ENCODE assay signal across 11 cellular contexts in genomic region chr1:47229884-47230691, GRCh38. TPM values are rescaled to one million over a fixed set of nuclear protein-coding genes. Genes with fewer than 3 reads are reported as not detected.
DNase-seq lines count a peak whose midpoint lies in the region; ATAC-seq and TF ChIP-seq lines count a peak whose summit lies in the region.
"Had no signal": no experiment of that assay in that cellular context is flagged by ENCODE, and none has a peak within 500 bp of the region (broad histone marks: within the 10 kb centered on the region; RNA-seq: fewer than 3 reads in every experiment).

No MANE protein-coding gene starts in this region.

- no peaks in the 10 kb centered on the region for H3K9me3 Mint-ChIP-seq in endothelial cell (ENCODE audit: unreplicated experiment)
- H3K9me3 Mint-ChIP-seq in natural killer cell treated with Interleukin-12 subunit alpha and Interleukin-12 subunit beta and Interleukin-15 and Interleukin-18, amount 100 ng/mL, for 72 hours = no peaks in the 10 kb centered on the region

- H3K9me3 ChIP-seq in left ventricle myocardium inferior (replicated peaks) (no peaks in the 10 kb centered on the region), uterus (no peaks in the 10 kb centered on the region), aorta (ENCODE audit: control insufficient read depth, low read length) (no peaks in the 10 kb centered on the region), body of pancreas (no peaks in the 10 kb centered on the region)
- H3K9me3 ChIP-seq: adrenal gland had no signal

- H3K36me3 Mint-ChIP-seq in endothelial cell (ENCODE audit: low read depth, unreplicated experiment) = peaks cover 49% of the 10 kb centered on the region
- no peaks in the 10 kb centered on the region for H3K36me3 Mint-ChIP-seq in natural killer cell treated with Interleukin-12 subunit alpha and Interleukin-12 subunit beta and Interleukin-15 and Interleukin-18, amount 100 ng/mL, for 72 hours

- ATAC-seq in Right ventricle myocardium inferior (no peak), aorta (ENCODE audit: low FRiP score) (no peak), body of pancreas (no peak)
- no peak for ATAC-seq in natural killer cell treated with Interleukin-12 subunit alpha and Interleukin-12 subunit beta and Interleukin-15 and Interleukin-18, amount 100 ng/mL, for 72 hours

- H3K4me1 Mint-ChIP-seq in endothelial cell (ENCODE audit: unreplicated experiment) = peaks cover 68% of the 10 kb centered on the region
- H3K4me1 Mint-ChIP-seq in natural killer cell treated with Interleukin-12 subunit alpha and Interleukin-12 subunit beta and Interleukin-15 and Interleukin-18, amount 100 ng/mL, for 72 hours (ENCODE audit: low read depth in 2 of 2) = peaks cover 27 to 33% of the 10 kb centered on the region in 2 donors

- 19 to 26% methylated on average over 23 of the region's 23 CpGs for WGBS in aorta, 2 donors
- 15 to 18% methylated on average over 23 of the region's 23 CpGs for WGBS in body of pancreas, 2 donors

- H3K36me3 ChIP-seq in left ventricle myocardium inferior (no peaks in the 10 kb centered on the region), uterus (no peaks in the 10 kb centered on the region), aorta (ENCODE audit: control insufficient read depth in 1 of 2, insufficient read depth in 2 of 2, low read length in 1 of 2) (no peaks in the 10 kb centered on the region), body of pancreas (replicated peaks in 1 of 2; ENCODE audit: insufficient read depth in 1 of 2, low read depth in 2 of 2) (no peaks in the 10 kb centered on the region)
- H3K36me3 ChIP-seq: adrenal gland had no signal

- TF ChIP-seq POLR2A in uterus (IDR thresholded peaks at IDR 0.05) (no peak), body of pancreas (IDR thresholded peaks at IDR 0.05) (no peak)

- peak overlapping the region; percentile 91 for H3K27ac ChIP-seq in left ventricle myocardium inferior (replicated peaks)
- H3K27ac ChIP-seq in uterus = peak overlapping the region; percentile 69 to 71
- no peak overlapping the region for H3K27ac ChIP-seq in aorta (ENCODE audit: low read depth in 1 of 2, low read length in 2 of 2)
- H3K27ac ChIP-seq in body of pancreas = no peak overlapping the region

- H3K4me3 ChIP-seq in left ventricle myocardium inferior = peak overlapping the region; percentile 68
- peak overlapping the region in 1 of 2 donors; percentile 27 for H3K4me3 ChIP-seq in uterus
- no peak overlapping the region for H3K4me3 ChIP-seq in aorta (ENCODE audit: low read length in 2 of 2)
- no peak overlapping the region for H3K4me3 ChIP-seq in body of pancreas

- H3K27me3 ChIP-seq in left ventricle myocardium inferior (ENCODE audit: low read depth) = peaks cover 100% of the 10 kb centered on the region
- peaks cover 15 to 68% of the 10 kb centered on the region in 2 donors for H3K27me3 ChIP-seq in uterus
- no peaks in the 10 kb centered on the region for H3K27me3 ChIP-seq in aorta (ENCODE audit: control insufficient read depth in 1 of 2, insufficient read depth in 2 of 2, low read length in 1 of 2)
- H3K27me3 ChIP-seq in body of pancreas = peaks cover 5 to 45% of the 10 kb centered on the region in 2 donors

- H3K4me1 ChIP-seq in left ventricle myocardium inferior (peaks cover 76% of the 10 kb centered on the region), uterus (peaks cover 0 to 23% of the 10 kb centered on the region in 2 donors), aorta (ENCODE audit: control insufficient read depth in 1 of 2, insufficient read depth in 2 of 2, low read length in 2 of 2) (no peaks in the 10 kb centered on the region), body of pancreas (peaks cover 28% of the 10 kb centered on the region)

- H3K27ac Mint-ChIP-seq in endothelial cell (ENCODE audit: unreplicated experiment) = peak overlapping the region; percentile 100
- H3K27ac Mint-ChIP-seq in natural killer cell treated with Interleukin-12 subunit alpha and Interleukin-12 subunit beta and Interleukin-15 and Interleukin-18, amount 100 ng/mL, for 72 hours = peak overlapping the region in 1 of 2 donors; percentile 45

- DNase-seq in left ventricle myocardium inferior = no peak
- DNase-seq in Right ventricle myocardium inferior (ENCODE audit: missing footprints) = no peak
- no peak for DNase-seq in endothelial cell (ENCODE audit: low spot score)
- DNase-seq in natural killer cell treated with Interleukin-12 subunit alpha and Interleukin-12 subunit beta and Interleukin-15 and Interleukin-18, amount 100 ng/mL, for 72 hours (ENCODE audit: low spot score) = no peak
- DNase-seq in uterus = no peak
- no peak for DNase-seq in midbrain (lab: John Stamatoyannopoulos, UW)
- DNase-seq in aorta = no peak
- no peak for DNase-seq in body of pancreas
- DNase-seq: adrenal gland had no signal

- no peak for TF ChIP-seq CTCF in left ventricle myocardium inferior (IDR thresholded peaks at IDR 0.05; ENCODE audit: borderline replicate concordance)
- TF ChIP-seq CTCF in endothelial cell (IDR thresholded peaks at IDR 0.05; ENCODE audit: unreplicated experiment) = no peak
- no peak for TF ChIP-seq CTCF in uterus (IDR thresholded peaks at IDR 0.05)
- no peak for TF ChIP-seq CTCF in body of pancreas (IDR thresholded peaks at IDR 0.05)

- H3K4me3 Mint-ChIP-seq in endothelial cell (ENCODE audit: unreplicated experiment) = peak overlapping the region; percentile 100
- peak overlapping the region; percentile 55 for H3K4me3 Mint-ChIP-seq in natural killer cell treated with Interleukin-12 subunit alpha and Interleukin-12 subunit beta and Interleukin-15 and Interleukin-18, amount 100 ng/mL, for 72 hours

- intact Hi-C loops in left ventricle myocardium inferior (cut with micrococcal nuclease) (no loop called here), Right ventricle myocardium inferior (cut with DNase I) (no loop called here), uterus (cut with DNase I; ENCODE audit: low total_unique reads) (no loop called here), aorta (cut with DNase I) (loop anchor here in 1 of 2 donors (5.0 kb wide), 1 partner anchor 33 kb away; no protein-coding TSS in a partner anchor), body of pancreas (cut with DNase I) (no loop called here)

- H3K27me3 Mint-ChIP-seq in endothelial cell (ENCODE audit: unreplicated experiment) = peaks cover 57% of the 10 kb centered on the region
- H3K27me3 Mint-ChIP-seq in natural killer cell treated with Interleukin-12 subunit alpha and Interleukin-12 subunit beta and Interleukin-15 and Interleukin-18, amount 100 ng/mL, for 72 hours = peaks cover 57 to 81% of the 10 kb centered on the region in 2 donors

RNA-seq across cellular contexts. Expression of gene TAL1, which starts 1.9 kb away (rescaled TPM):
- total RNA-seq in left ventricle myocardium inferior (4.3 TPM), Right ventricle myocardium inferior (3.5 TPM), endothelial cell (ENCODE audit: unreplicated experiment) (199 TPM), uterus (10 to 100 TPM in 3 of 4 donors, 1 to 10 TPM in 1; 4.8 to 20.7 (median 13.0) TPM), aorta (10 to 100 TPM in 1 of 2 donors, 1 to 10 TPM in 1; 6.0 to 12.3 TPM), body of pancreas (1 to 10 TPM; 2.3 to 2.6 TPM)
- 1 to 10 TPM in 1 of 2 donors, not detected in 1; 1.7 TPM for total RNA-seq in natural killer cell treated with Interleukin-12 subunit alpha and Interleukin-12 subunit beta and Interleukin-15 and Interleukin-18, amount 100 ng/mL, for 72 hours
- polyA plus RNA-seq in aorta = under 1 TPM; 0.63 to 0.77 TPM
- total RNA-seq: M059J had no signal

RNA-seq across cellular contexts. Expression of gene PDZK1IP1, which starts 40.3 kb away (rescaled TPM):
- total RNA-seq in left ventricle myocardium inferior = not detected
- not detected for total RNA-seq in Right ventricle myocardium inferior
- total RNA-seq in endothelial cell (ENCODE audit: unreplicated experiment) = not detected
- not detected for total RNA-seq in natural killer cell treated with Interleukin-12 subunit alpha and Interleukin-12 subunit beta and Interleukin-15 and Interleukin-18, amount 100 ng/mL, for 72 hours
- under 1 TPM in 1 of 4 donors, not detected in 3; 0.48 TPM for total RNA-seq in uterus
- 1 to 10 TPM in 1 of 2 donors, under 1 TPM in 1; 0.71 to 3.7 TPM for total RNA-seq in aorta
- 1 to 10 TPM; 1.3 to 2.1 TPM for polyA plus RNA-seq in aorta
- total RNA-seq in body of pancreas = 10 to 100 TPM; 54.2 to 56.4 TPM
- total RNA-seq: frontal cortex had no signal

Comparison
In these comparisons a context has a peak if more than half of its experiments do, and no peak if none do; other contexts are left out.
1. H3K27ac ChIP-seq: peak in left ventricle myocardium inferior (single experiment) and uterus (2 of 2); none in aorta (0 of 2) and body of pancreas (0 of 4).
2. RNA of gene PDZK1IP1, which starts 40.3 kb away (total RNA-seq): 54.2 to 56.4 TPM in body of pancreas; 0.71 to 3.7 TPM in aorta, not detected in left ventricle myocardium inferior (single experiment), not detected in Right ventricle myocardium inferior (single experiment), not detected in endothelial cell (single experiment), not detected in natural killer cell treated with Interleukin-12 subunit alpha and Interleukin-12 subunit beta and Interleukin-15 and Interleukin-18, amount 100 ng/mL, for 72 hours and 0.48 TPM in uterus; every median in the first group is over 10 times any median in the second.